ENCODE assay signal across 8 cellular contexts in the genomic region with DNA sequence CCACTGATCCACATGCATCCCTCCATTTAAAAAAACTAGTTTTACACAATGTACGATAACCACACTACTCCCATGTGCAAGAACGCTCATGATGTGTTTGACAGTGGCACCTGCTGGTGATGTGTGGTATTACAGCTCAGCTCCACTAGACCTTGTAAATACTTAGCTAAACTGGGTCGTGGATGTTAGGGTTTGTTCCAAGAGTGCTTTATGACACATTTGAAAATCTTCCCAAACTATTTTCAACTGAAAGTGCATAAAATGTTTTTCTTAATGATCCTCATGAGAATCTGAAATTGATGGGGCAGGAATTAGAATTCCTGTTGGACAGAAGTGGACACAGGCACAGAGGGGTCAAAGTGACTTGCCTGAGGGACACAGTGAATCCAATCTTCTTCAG.
DNase-seq lines count a peak whose midpoint lies in the region; ATAC-seq and TF ChIP-seq lines count a peak whose summit lies in the region.

No MANE protein-coding gene starts in this region.

- H3K4me3 ChIP-seq in foreskin fibroblast (ENCODE audit: low read depth in 1 of 2, low read length in 2 of 2), result no peak overlapping the region
- H3K4me3 ChIP-seq in spleen, result no peak overlapping the region

- DNase-seq in AG20443 (ENCODE audit: low spot score) (peak; percentile 49), H4 (ENCODE audit: low spot score) (peak; percentile 59), UCSD-AML1 (lab: John Stamatoyannopoulos, UW; ENCODE audit: unreplicated experiment) (peak; percentile 57), foreskin fibroblast (peak; percentile 68 to 82), spleen (no peak), hypothalamus (lab: John Stamatoyannopoulos, UW) (no peak), amygdala (lab: John Stamatoyannopoulos, UW) (no peak)

- H3K9me3 ChIP-seq in spleen, result peaks cover 0 to 21% (median 17%) of the 10 kb centered on the region in 8 donors

- TF ChIP-seq POLR2A in spleen (IDR thresholded peaks at IDR 0.05), result no peak

- H3K27ac ChIP-seq in spleen, result peak overlapping the region in 6 of 8 donors; percentile 26 to 53 (median 42)

- peaks cover 4 to 59% (median 24%) of the 10 kb centered on the region in 6 donors for H3K4me1 ChIP-seq in spleen

- intact Hi-C loops in spleen (cut with DNase I; ENCODE audit: low total_unique reads), result loop anchor here (10.0 kb wide), 2 partner anchors 200 to 420 kb away; a partner anchor contains a TSS

- peaks cover 0 to 12% (median 0%) of the 10 kb centered on the region in 7 donors for H3K27me3 ChIP-seq in spleen (replicated peaks in 1 of 7)

- H3K36me3 ChIP-seq in spleen, result no peaks in the 10 kb centered on the region

- 66 to 87% (median 76%) methylated on average over 3 of the region's 3 CpGs for WGBS in spleen, 5 donors

- no peak for ATAC-seq in HG02840 (IDR thresholded peaks at IDR 0.05; ENCODE audit: low FRiP score, unreplicated experiment)

- TF ChIP-seq CTCF in foreskin fibroblast (IDR thresholded peaks at IDR 0.05; ENCODE audit: low read depth, low read length) (peak; percentile 78), spleen (IDR thresholded peaks at IDR 0.05 in 8 of 11, conservative IDR thresholded peaks at IDR 0.05 in 3 of 11) (peak; percentile 33 to 80 (median 68))

Comparison
In these comparisons a context has a peak if more than half of its experiments do, and no peak if none do; other contexts are left out.
1. DNase-seq: peak in AG20443 (single experiment), H4 (single experiment), UCSD-AML1 (single experiment) and foreskin fibroblast (2 of 2); none in spleen (single experiment), hypothalamus (0 of 51) and amygdala (0 of 56).